1 cellular context compared by ENCODE assay signal in genomic region chr2:172101008-172101706, GRCh38.
TF ChIP-seq lines count a peak whose summit lies in the region.

No MANE protein-coding gene starts in this region.

TF ChIP-seq in HEK293, 187 proteins besides CTCF, POLR2A, EP300 and RAD21 (continued from another document):
- no peak for TF ChIP-seq ZNF280D (tag by site-specific recombination; IDR thresholded peaks at IDR 0.05)
- TF ChIP-seq ZNF266 (tag by site-specific recombination; IDR thresholded peaks at IDR 0.05; ENCODE audit: low read depth) = no peak
- no peak for TF ChIP-seq ZNF274 (IDR thresholded peaks at IDR 0.05; ENCODE audit: low read length)
- no peak for TF ChIP-seq ZNF274 (tag by site-specific recombination; IDR thresholded peaks at IDR 0.05; ENCODE audit: borderline replicate concordance)
- no peak for TF ChIP-seq ZNF211 (tag by site-specific recombination; IDR thresholded peaks at IDR 0.05; ENCODE audit: low read depth)
- TF ChIP-seq ZXDB (tag by site-specific recombination; IDR thresholded peaks at IDR 0.05) = peak; percentile 74
- TF ChIP-seq ZNF133 (tag by site-specific recombination; IDR thresholded peaks at IDR 0.05) = no peak
- TF ChIP-seq HIC1 (tag by site-specific recombination; IDR thresholded peaks at IDR 0.05) = peak; percentile 26; the same call in 1 of the 2 replicates
- TF ChIP-seq MZF1 (tag by site-specific recombination; IDR thresholded peaks at IDR 0.05; ENCODE audit: borderline replicate concordance) = no peak
- TF ChIP-seq ZNF423 (tag by site-specific recombination; IDR thresholded peaks at IDR 0.05) = peak; percentile 67
- no peak for TF ChIP-seq GFI1B (tag by site-specific recombination; IDR thresholded peaks at IDR 0.05)
- no peak for TF ChIP-seq ZNF621 (tag by site-specific recombination; IDR thresholded peaks at IDR 0.05)
- no peak for TF ChIP-seq SALL2 (tag by site-specific recombination; IDR thresholded peaks at IDR 0.05; ENCODE audit: borderline replicate concordance)
- TF ChIP-seq ZBTB48 (tag by site-specific recombination; IDR thresholded peaks at IDR 0.05) = peak; percentile 43; the same call in 1 of the 2 replicates
- TF ChIP-seq GLIS2 (tag by site-specific recombination; IDR thresholded peaks at IDR 0.05) = peak; percentile 39; the same call in 1 of the 2 replicates
- TF ChIP-seq BCL11A (tag by site-specific recombination; IDR thresholded peaks at IDR 0.05; ENCODE audit: low read depth) = no peak
- no peak for TF ChIP-seq BCL6B (tag by site-specific recombination; IDR thresholded peaks at IDR 0.05)
- TF ChIP-seq ZNF513 (tag by site-specific recombination; IDR thresholded peaks at IDR 0.05) = peak; percentile 15; the same call in 1 of the 2 replicates
- TF ChIP-seq ZNF501 (tag by site-specific recombination; IDR thresholded peaks at IDR 0.05) = no peak
- no peak for TF ChIP-seq ZNF416 (tag by site-specific recombination; IDR thresholded peaks at IDR 0.05)
- TF ChIP-seq PRDM10 (tag by site-specific recombination; IDR thresholded peaks at IDR 0.05) = no peak
- no peak for TF ChIP-seq ZNF791 (tag by site-specific recombination; IDR thresholded peaks at IDR 0.05)
- no peak for TF ChIP-seq ZNF449 (tag by site-specific recombination; IDR thresholded peaks at IDR 0.05)
- TF ChIP-seq ZNF335 (tag by site-specific recombination; conservative IDR thresholded peaks at IDR 0.05) = no peak
- TF ChIP-seq ZFP41 (tag by site-specific recombination; IDR thresholded peaks at IDR 0.05; ENCODE audit: borderline replicate concordance) = no peak
- no peak for TF ChIP-seq ZNF398 (tag by site-specific recombination; IDR thresholded peaks at IDR 0.05)
- no peak for TF ChIP-seq PRDM4 (tag by site-specific recombination; IDR thresholded peaks at IDR 0.05)
- no peak for TF ChIP-seq ZNF146 (tag by site-specific recombination; IDR thresholded peaks at IDR 0.05)
- no peak for TF ChIP-seq ZNF394 (tag by site-specific recombination; IDR thresholded peaks at IDR 0.05; ENCODE audit: borderline replicate concordance)
